ENCODE assay signal across 9 cellular contexts in the genomic region with DNA sequence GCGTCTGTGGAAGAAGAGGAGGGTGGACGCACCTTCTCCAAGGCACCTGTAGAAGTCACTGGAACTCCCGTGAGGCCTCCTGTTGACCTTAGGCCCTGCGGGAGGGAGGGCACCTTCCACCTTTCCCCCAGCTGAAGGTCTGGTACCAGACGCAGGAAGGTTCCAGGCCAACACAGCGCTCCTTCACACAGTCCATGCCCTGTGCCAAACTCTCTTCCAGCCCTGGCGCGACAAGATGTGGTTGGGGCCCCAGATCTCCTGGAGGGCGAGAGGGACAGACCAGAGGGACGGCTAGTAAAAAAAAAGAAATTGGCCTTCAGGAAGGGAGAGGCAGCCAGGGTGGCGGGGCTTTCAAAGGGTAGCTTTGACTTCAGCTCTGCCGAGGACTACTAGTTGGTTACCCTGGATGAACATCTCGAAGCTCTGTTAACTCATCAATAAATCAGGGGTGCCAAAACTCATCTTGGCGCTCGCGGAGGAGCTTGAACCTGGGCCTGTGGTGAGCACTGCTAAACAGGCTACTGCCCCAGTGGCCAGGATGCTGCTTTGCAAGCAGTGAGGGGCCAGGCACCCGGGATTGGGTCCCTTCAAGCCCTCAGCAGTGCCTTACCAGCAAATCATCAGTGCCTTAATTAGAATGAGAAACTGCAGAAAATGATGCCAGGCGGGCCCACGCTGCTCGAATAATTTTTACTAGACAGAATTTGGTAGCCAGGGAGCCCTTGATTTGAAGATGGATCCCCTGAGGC. TPM values are rescaled to one million over a fixed set of nuclear protein-coding genes. Genes with fewer than 3 reads are reported as not detected.
DNase-seq lines count a peak whose midpoint lies in the region; ATAC-seq and TF ChIP-seq lines count a peak whose summit lies in the region.
"Had no signal": no experiment of that assay in that cellular context is flagged by ENCODE, and none has a peak within 500 bp of the region (broad histone marks: within the 10 kb centered on the region; RNA-seq: fewer than 3 reads in every experiment).

No MANE protein-coding gene starts in this region.

- H3K27me3 ChIP-seq in left ventricle myocardium inferior (ENCODE audit: low read depth) (peaks cover 49% of the 10 kb centered on the region), skeletal muscle satellite cell (ENCODE audit: control insufficient read depth, insufficient read depth, low read length) (peaks cover 50% of the 10 kb centered on the region)

- H3K36me3 Mint-ChIP-seq in activated CD8-positive, alpha-beta T cell treated with anti-CD3 and anti-CD28 coated beads, Interleukin-2, amount 10 ng/mL, durations not matched to agents 7 days and 5 days (ENCODE audit: low read depth) = peaks cover 24% of the 10 kb centered on the region

- H3K9me3 ChIP-seq in left ventricle myocardium inferior (replicated peaks) (no peaks in the 10 kb centered on the region), skeletal muscle satellite cell (replicated peaks; ENCODE audit: low read length) (no peaks in the 10 kb centered on the region)

- no peak overlapping the region for H3K27ac Mint-ChIP-seq in activated CD8-positive, alpha-beta T cell treated with anti-CD3 and anti-CD28 coated beads, Interleukin-2, amount 10 ng/mL, durations not matched to agents 7 days and 5 days

- H3K4me1 Mint-ChIP-seq in activated CD8-positive, alpha-beta T cell treated with anti-CD3 and anti-CD28 coated beads, Interleukin-2, amount 10 ng/mL, durations not matched to agents 7 days and 5 days (ENCODE audit: low read depth) = peaks cover 6% of the 10 kb centered on the region

- H3K36me3 ChIP-seq in left ventricle myocardium inferior (peaks cover 31% of the 10 kb centered on the region), skeletal muscle satellite cell (ENCODE audit: insufficient read depth, low read length) (peaks cover 26% of the 10 kb centered on the region)

- H3K27me3 Mint-ChIP-seq in activated CD8-positive, alpha-beta T cell treated with anti-CD3 and anti-CD28 coated beads, Interleukin-2, amount 10 ng/mL, durations not matched to agents 7 days and 5 days (ENCODE audit: low read depth) = peaks cover 38% of the 10 kb centered on the region

- CTCF ChIA-PET in activated CD8-positive, alpha-beta T cell treated with anti-CD3 and anti-CD28 coated beads, Interleukin-2, amount 10 ng/mL, durations not matched to agents 7 days and 5 days (lab: Charles Lee) = interaction anchor here (1.4 to 2.3 kb wide), 3 partner anchors 11 to 29 kb away, joined by 3 to 9 read pairs (median 7); a partner anchor contains a TSS

- peaks cover 15% of the 10 kb centered on the region for H3K4me1 ChIP-seq in left ventricle myocardium inferior
- H3K4me1 ChIP-seq in skeletal muscle satellite cell (ENCODE audit: control insufficient read depth, insufficient read depth, low read length) = peaks cover 3% of the 10 kb centered on the region

- no peak overlapping the region for H3K9ac ChIP-seq in skeletal muscle satellite cell (ENCODE audit: low read depth, low read length)

- H3K9me3 Mint-ChIP-seq in activated CD8-positive, alpha-beta T cell treated with anti-CD3 and anti-CD28 coated beads, Interleukin-2, amount 10 ng/mL, durations not matched to agents 7 days and 5 days (ENCODE audit: insufficient read depth) = no peaks in the 10 kb centered on the region

- intact Hi-C loops in left ventricle myocardium inferior (cut with micrococcal nuclease) = no loop called here

- peak overlapping the region; percentile 70 for H3K4me3 ChIP-seq in left ventricle myocardium inferior
- peak overlapping the region; percentile 41 for H3K4me3 ChIP-seq in skeletal muscle satellite cell (ENCODE audit: low read length)

- H3K4me2 ChIP-seq in skeletal muscle satellite cell (ENCODE audit: low read length) = peak overlapping the region; percentile 69

- H3K27ac ChIP-seq in left ventricle myocardium inferior (replicated peaks) = no peak overlapping the region

- peak; percentile 13 for ATAC-seq in activated CD8-positive, alpha-beta T cell treated with anti-CD3 and anti-CD28 coated beads, Interleukin-2, amount 10 ng/mL, durations not matched to agents 7 days and 5 days

- no peak for TF ChIP-seq CTCF in left ventricle myocardium inferior (IDR thresholded peaks at IDR 0.05; ENCODE audit: borderline replicate concordance)

- peak; percentile 29 for DNase-seq in NCI-H748 (lab: John Stamatoyannopoulos, UW; ENCODE audit: unreplicated experiment)
- no peak for DNase-seq in NCI-H748 treated with DMSO at 0.1 percent for 48 hours (lab: John Stamatoyannopoulos, UW)
- no peak for DNase-seq in activated CD8-positive, alpha-beta T cell treated with anti-CD3 and anti-CD28 coated beads, Interleukin-2, amount 10 ng/mL, durations not matched to agents 7 days and 5 days
- no peak for DNase-seq in left ventricle myocardium inferior
- DNase-seq in HuH-7.5 (ENCODE audit: low spot score) = no peak
- DNase-seq in NCI-H446 (lab: John Stamatoyannopoulos, UW) = no peak
- DNase-seq in C1 segment of cervical spinal cord (lab: John Stamatoyannopoulos, UW) = no peak

- H3K4me3 Mint-ChIP-seq in activated CD8-positive, alpha-beta T cell treated with anti-CD3 and anti-CD28 coated beads, Interleukin-2, amount 10 ng/mL, durations not matched to agents 7 days and 5 days = peak overlapping the region; percentile 38

- POLR2A ChIA-PET in activated CD8-positive, alpha-beta T cell treated with anti-CD3 and anti-CD28 coated beads, Interleukin-2, amount 10 ng/mL, durations not matched to agents 7 days and 5 days (lab: Charles Lee) = interaction anchor here (1.1 kb wide), 2 partner anchors 51 to 122 kb away, joined by 4 to 6 read pairs; no protein-coding TSS in a partner anchor

RNA-seq across cellular contexts. Expression of a gene that starts 14.9 kb away (rescaled TPM):
- total RNA-seq in activated CD8-positive, alpha-beta T cell treated with anti-CD3 and anti-CD28 coated beads, Interleukin-2, amount 10 ng/mL, durations not matched to agents 7 days and 5 days = 10 to 100 TPM; 19.4 to 20.5 TPM
- 10.6 TPM for total RNA-seq in left ventricle myocardium inferior
- 11.8 and 13.9 TPM in 2 replicates for total RNA-seq in skeletal muscle satellite cell (2012; rRNA removed)

RNA-seq across cellular contexts. Expression of a gene that starts 28.0 kb away (rescaled TPM):
- total RNA-seq in activated CD8-positive, alpha-beta T cell treated with anti-CD3 and anti-CD28 coated beads, Interleukin-2, amount 10 ng/mL, durations not matched to agents 7 days and 5 days = not detected
- not detected for total RNA-seq in left ventricle myocardium inferior
- not detected in 2 replicates for total RNA-seq in skeletal muscle satellite cell (2012; rRNA removed)

RNA-seq across cellular contexts. Expression of a gene that starts 32.9 kb away (rescaled TPM):
- 10 to 100 TPM; 14.1 to 16.9 TPM for total RNA-seq in activated CD8-positive, alpha-beta T cell treated with anti-CD3 and anti-CD28 coated beads, Interleukin-2, amount 10 ng/mL, durations not matched to agents 7 days and 5 days
- 2.1 TPM for total RNA-seq in left ventricle myocardium inferior
- total RNA-seq in skeletal muscle satellite cell (2012; rRNA removed) = 6.6 and 12.7 TPM in 2 replicates

RNA-seq across cellular contexts. Expression of a gene that starts 40.9 kb away (rescaled TPM):
- total RNA-seq in activated CD8-positive, alpha-beta T cell treated with anti-CD3 and anti-CD28 coated beads, Interleukin-2, amount 10 ng/mL, durations not matched to agents 7 days and 5 days = 10 to 100 TPM; 31.6 to 32.8 TPM
- total RNA-seq in left ventricle myocardium inferior = 20.2 TPM
- 71.2 and 86.7 TPM in 2 replicates for total RNA-seq in skeletal muscle satellite cell (2012; rRNA removed)

RNA-seq across cellular contexts. Expression of a gene that starts 44.2 kb away (rescaled TPM):
- total RNA-seq in activated CD8-positive, alpha-beta T cell treated with anti-CD3 and anti-CD28 coated beads, Interleukin-2, amount 10 ng/mL, durations not matched to agents 7 days and 5 days = not detected
- not detected for total RNA-seq in left ventricle myocardium inferior
- total RNA-seq in skeletal muscle satellite cell (2012; rRNA removed) = not detected in 2 replicates
- total RNA-seq: right cardiac atrium had no signal
